25 cellular contexts compared by ENCODE assay signal in genomic region chr6:36626636-36627035, GRCh38. TPM values are rescaled to one million over a fixed set of nuclear protein-coding genes. Genes with fewer than 3 reads are reported as not detected.
DNase-seq lines count a peak whose midpoint lies in the region; ATAC-seq and TF ChIP-seq lines count a peak whose summit lies in the region.
"Had no signal": no experiment of that assay in that cellular context is flagged by ENCODE, and none has a peak within 500 bp of the region (broad histone marks: within the 10 kb centered on the region; RNA-seq: fewer than 3 reads in every experiment).

No MANE protein-coding gene starts in this region.

- no peaks in the 10 kb centered on the region for H3K9me3 Mint-ChIP-seq in HFFc6
- no peaks in the 10 kb centered on the region for H3K9me3 Mint-ChIP-seq in dendritic cell treated with granulocyte-macrophage colony-stimulating factor and Interleukin-4, amounts not matched to agents 40 ng/mL and 50 ng/mL, for 4 days

- intact Hi-C loops in dendritic cell treated with granulocyte-macrophage colony-stimulating factor and Interleukin-4, amounts not matched to agents 40 ng/mL and 50 ng/mL, for 4 days (cut with micrococcal nuclease), result no loop called here

- H4K20me1 ChIP-seq in BLaER1 (no peaks in the 10 kb centered on the region), osteoblast (ENCODE audit: insufficient read depth, low read length) (peaks cover 10% of the 10 kb centered on the region)

- H3K36me3 ChIP-seq in BLaER1 (no peaks in the 10 kb centered on the region), osteoblast (ENCODE audit: insufficient read depth, low read length) (no peaks in the 10 kb centered on the region)
- H3K36me3 ChIP-seq: breast epithelium, esophagus squamous epithelium, gastroesophageal sphincter had no signal

- DNase-seq in HFFc6, result no peak
- peak; percentile 17 for DNase-seq in osteoblast (ENCODE audit: insufficient read length, low spot score, missing footprints)
- no peak for DNase-seq in NCI-H82 (lab: John Stamatoyannopoulos, UW)
- DNase-seq in GOT3 (lab: John Stamatoyannopoulos, UW), result no peak
- DNase-seq in ecto neural progenitor cell (ENCODE audit: low spot score), result no peak
- DNase-seq: activated T-cell treated with anti-CD3 and anti-CD28 coated beads for 4 hours; Caco-2; esophagus squamous epithelium; hippocampal formation; NCI-H146; NCI-H446 treated with DMSO at 0.1 percent for 48 hours; occipital lobe; small intestine; stimulated activated CD4-positive, alpha-beta T cell treated with anti-CD3 and anti-CD28 coated beads, Interleukin-1b, Interleukin-23, amount 100 ng/mL, for 48 hours; T-helper 17 cell; trophoblast cell had no signal

- H3K27ac ChIP-seq in BLaER1 (no peak overlapping the region), osteoblast (ENCODE audit: low read depth, low read length) (no peak overlapping the region)

- H3K4me1 Mint-ChIP-seq in HFFc6 (ENCODE audit: low read depth), result peaks cover 31% of the 10 kb centered on the region
- H3K4me1 Mint-ChIP-seq in dendritic cell treated with granulocyte-macrophage colony-stimulating factor and Interleukin-4, amounts not matched to agents 40 ng/mL and 50 ng/mL, for 4 days (ENCODE audit: low read depth), result peaks cover 95% of the 10 kb centered on the region

- H3K9me3 ChIP-seq in BLaER1 (no peaks in the 10 kb centered on the region), osteoblast (ENCODE audit: low read depth, low read length) (no peaks in the 10 kb centered on the region)
- H3K9me3 ChIP-seq: breast epithelium, Caco-2, esophagus squamous epithelium, gastroesophageal sphincter had no signal

- H3K79me2 ChIP-seq in osteoblast (ENCODE audit: insufficient read depth, low read length), result peaks cover 11% of the 10 kb centered on the region

- H3K4me3 ChIP-seq in BLaER1, result no peak overlapping the region
- H3K4me3 ChIP-seq in osteoblast (ENCODE audit: insufficient read depth, low read length), result no peak overlapping the region
- H3K4me3 ChIP-seq: breast epithelium, esophagus squamous epithelium, gastroesophageal sphincter had no signal

- H3K27me3 Mint-ChIP-seq in HFFc6 (ENCODE audit: insufficient read depth), result peaks cover 2% of the 10 kb centered on the region; the same call in 1 of the 2 replicates
- peaks cover 2% of the 10 kb centered on the region for H3K27me3 Mint-ChIP-seq in dendritic cell treated with granulocyte-macrophage colony-stimulating factor and Interleukin-4, amounts not matched to agents 40 ng/mL and 50 ng/mL, for 4 days
- H3K27me3 Mint-ChIP-seq: B cell, T-helper 17 cell had no signal

- TF ChIP-seq CTCF in HFFc6 (IDR thresholded peaks at IDR 0.05), result no peak
- TF ChIP-seq CTCF in osteoblast (IDR thresholded peaks at IDR 0.05; ENCODE audit: extremely low read depth, low read depth, low read length), result no peak

- H3K4me2 ChIP-seq in BLaER1 (peak overlapping the region; percentile 22; the same call in 1 of the 2 replicates), osteoblast (ENCODE audit: insufficient read depth, low read length) (no peak overlapping the region)

- H3K27me3 ChIP-seq in BLaER1, result no peaks in the 10 kb centered on the region
- no peaks in the 10 kb centered on the region for H3K27me3 ChIP-seq in osteoblast (ENCODE audit: insufficient read depth, low read length)
- H3K27me3 ChIP-seq: breast epithelium, esophagus squamous epithelium, gastroesophageal sphincter had no signal

- no peaks in the 10 kb centered on the region for H3K36me3 Mint-ChIP-seq in HFFc6 (ENCODE audit: low read depth)
- no peaks in the 10 kb centered on the region for H3K36me3 Mint-ChIP-seq in dendritic cell treated with granulocyte-macrophage colony-stimulating factor and Interleukin-4, amounts not matched to agents 40 ng/mL and 50 ng/mL, for 4 days (ENCODE audit: low read depth)

- H3K4me1 ChIP-seq in BLaER1 (peaks cover 98% of the 10 kb centered on the region), osteoblast (ENCODE audit: insufficient read depth, low read length) (peaks cover 26% of the 10 kb centered on the region)

- ATAC-seq in GM18520 (IDR thresholded peaks at IDR 0.05; ENCODE audit: unreplicated experiment), result no peak
- ATAC-seq: gastroesophageal sphincter, HepG2, left colon, SK-N-SH treated with all-trans-retinoic acid at 6 μM for 48 hours, T-helper 17 cell had no signal

- no peak overlapping the region for H2AFZ ChIP-seq in osteoblast (ENCODE audit: low read length)

- no peak overlapping the region for H3K4me3 Mint-ChIP-seq in HFFc6
- no peak overlapping the region for H3K4me3 Mint-ChIP-seq in dendritic cell treated with granulocyte-macrophage colony-stimulating factor and Interleukin-4, amounts not matched to agents 40 ng/mL and 50 ng/mL, for 4 days
- H3K4me3 Mint-ChIP-seq: B cell, T-helper 17 cell had no signal

- H3K27ac Mint-ChIP-seq in HFFc6, result peak overlapping the region; percentile 8; the same call in 1 of the 2 replicates
- H3K27ac Mint-ChIP-seq in dendritic cell treated with granulocyte-macrophage colony-stimulating factor and Interleukin-4, amounts not matched to agents 40 ng/mL and 50 ng/mL, for 4 days, result peak overlapping the region; percentile 93
- H3K27ac Mint-ChIP-seq: B cell, T-helper 17 cell had no signal

- H3K9ac ChIP-seq in BLaER1, result no peak overlapping the region

RNA-seq across cellular contexts. Expression of gene SRSF3, which starts 32.5 kb away (rescaled TPM):
- 100 to 1,000 TPM; 257 to 368 (median 330) TPM for total RNA-seq in HFFc6 (2021; fragmentation: NEBNext Ultra II Directional; extraction: Animal tissue kit (Norgen Biotek cat#: 25700))
- 236 and 289 TPM in 2 replicates for total RNA-seq in osteoblast

RNA-seq across cellular contexts. Expression of gene CDKN1A, which starts 51.9 kb away (rescaled TPM):
- 100 to 1,000 TPM; 496 to 872 (median 617) TPM for total RNA-seq in HFFc6 (2021; fragmentation: NEBNext Ultra II Directional; extraction: Animal tissue kit (Norgen Biotek cat#: 25700))
- total RNA-seq in osteoblast, result 456 and 461 TPM in 2 replicates
